8 cellular contexts compared by ENCODE assay signal in genomic region chr10:101066890-101067355, GRCh38. TPM values are rescaled to one million over a fixed set of nuclear protein-coding genes. Genes with fewer than 3 reads are reported as not detected.
DNase-seq lines count a peak whose midpoint lies in the region; ATAC-seq and TF ChIP-seq lines count a peak whose summit lies in the region.

No MANE protein-coding gene starts in this region.

- H3K36me3 ChIP-seq in Peyer's patch (no peaks in the 10 kb centered on the region), esophagus muscularis mucosa (no peaks in the 10 kb centered on the region), ovary (no peaks in the 10 kb centered on the region)

- H3K9me3 ChIP-seq in Peyer's patch (no peaks in the 10 kb centered on the region), esophagus muscularis mucosa (no peaks in the 10 kb centered on the region), ovary (no peaks in the 10 kb centered on the region)

- 1% methylated on average over 29 of the region's 31 CpGs for WGBS in esophagus muscularis mucosa
- WGBS in ovary, 3 donors: 1% methylated on average over 31 of the region's 31 CpGs

- TF ChIP-seq POLR2A in Peyer's patch (IDR thresholded peaks at IDR 0.05) (no peak), esophagus muscularis mucosa (IDR thresholded peaks at IDR 0.05; ENCODE audit: low read depth) (no peak), ovary (IDR thresholded peaks at IDR 0.05) (no peak)

- H3K27ac ChIP-seq in Peyer's patch (peak overlapping the region; percentile 32 to 95 (median 86)), esophagus muscularis mucosa (replicated peaks in 1 of 4) (peak overlapping the region; percentile 48 to 72 (median 57)), ovary (no peak overlapping the region)

- TF ChIP-seq EP300 in esophagus muscularis mucosa (IDR thresholded peaks at IDR 0.05): no peak
- TF ChIP-seq EP300 in ovary (IDR thresholded peaks at IDR 0.05): no peak

- intact Hi-C loops in esophagus muscularis mucosa (cut with DNase I) (no loop called here), ovary (cut with DNase I) (loop anchor here in 2 of 4 donors (1.0 to 5.0 kb wide), 2 partner anchors 26 to 35 kb away; partner anchors contain the start of genes PDZD7 (in 1 of the 2) and SFXN3 (in 1 of the 2)), posterior vena cava (cut with DNase I) (loop anchor here in 1 of 2 donors (1.0 kb wide), 1 partner anchor 26 kb away; no protein-coding TSS in a partner anchor)

- DNase-seq in GM12864 (ENCODE audit: low read depth) (no peak), Peyer's patch (peak in 1 of 3 donors; percentile 17), esophagus muscularis mucosa (ENCODE audit: extremely low spot score) (no peak), ovary (peak in 2 of 5 donors; percentile 13 to 31), posterior vena cava (ENCODE audit: low spot score) (no peak), GM19240 (ENCODE audit: insufficient read length, low spot score) (no peak)

- H3K4me1 ChIP-seq in Peyer's patch: peaks cover 0 to 61% (median 31%) of the 10 kb centered on the region in 4 donors
- H3K4me1 ChIP-seq in esophagus muscularis mucosa: peaks cover 36 to 56% (median 48%) of the 10 kb centered on the region in 4 donors
- H3K4me1 ChIP-seq in ovary (ENCODE audit: insufficient read depth): peaks cover 8% of the 10 kb centered on the region

- TF ChIP-seq CTCF in GM12864 (IDR thresholded peaks at IDR 0.05; ENCODE audit: low read depth, low read length, missing control alignments) (no peak), Peyer's patch (IDR thresholded peaks at IDR 0.05) (no peak), esophagus muscularis mucosa (IDR thresholded peaks at IDR 0.05) (no peak), ovary (IDR thresholded peaks at IDR 0.05) (no peak)

- ATAC-seq in HG03175 (IDR thresholded peaks at IDR 0.05; ENCODE audit: unreplicated experiment) (no peak), HG03280 (IDR thresholded peaks at IDR 0.05; ENCODE audit: unreplicated experiment) (no peak)

- H3K27me3 ChIP-seq in Peyer's patch: no peaks in the 10 kb centered on the region
- peaks cover 0 to 67% (median 37%) of the 10 kb centered on the region in 4 donors for H3K27me3 ChIP-seq in esophagus muscularis mucosa
- H3K27me3 ChIP-seq in ovary: peaks cover 3% of the 10 kb centered on the region

- H3K4me3 ChIP-seq in GM12864 (ENCODE audit: low read depth, low read length) (peak overlapping the region; percentile 69), Peyer's patch (peak overlapping the region; percentile 50 to 73 (median 59)), esophagus muscularis mucosa (peak overlapping the region; percentile 53 to 66 (median 56)), ovary (peak overlapping the region; percentile 41)

RNA-seq across cellular contexts. Expression of gene KAZALD1, which starts 5.1 kb away (rescaled TPM):
- total RNA-seq in Peyer's patch (10 to 100 TPM in 3 of 4 donors, not detected in 1; 25.9 to 41.8 (median 39.1) TPM), esophagus muscularis mucosa (1 to 10 TPM; 1.0 to 4.0 (median 2.6) TPM), ovary (1 to 10 TPM in 2 of 7 donors, under 1 TPM in 3, not detected in 2; 0.57 to 1.4 (median 0.94) TPM), posterior vena cava (1 to 10 TPM; 6.5 to 9.3 TPM)
- polyA plus RNA-seq in ovary: 1 to 10 TPM in 1 of 2 donors, under 1 TPM in 1; 0.46 to 1.9 TPM

RNA-seq across cellular contexts. Expression of gene SFXN3, which starts 35.9 kb away (rescaled TPM):
- total RNA-seq in Peyer's patch: 100 to 1,000 TPM; 165 to 772 (median 494) TPM
- total RNA-seq in esophagus muscularis mucosa: 10 to 100 TPM; 40.9 to 95.5 (median 76.1) TPM
- total RNA-seq in ovary: 10 to 100 TPM; 20.2 to 47.0 (median 28.6) TPM
- polyA plus RNA-seq in ovary: 10 to 100 TPM; 26.5 to 51.5 TPM
- 10 to 100 TPM; 72.7 to 79.5 TPM for total RNA-seq in posterior vena cava

RNA-seq across cellular contexts. Expression of gene PDZD7, which starts 36.0 kb away (rescaled TPM):
- total RNA-seq in Peyer's patch (10 to 100 TPM in 3 of 4 donors, under 1 TPM in 1; 0.83 to 58.7 (median 51.3) TPM), esophagus muscularis mucosa (under 1 TPM; under 0.01 to 0.75 (median 0.39) TPM), ovary (1 to 10 TPM in 2 of 7 donors, under 1 TPM in 5; 0.56 to 1.2 (median 0.74) TPM), posterior vena cava (under 1 TPM; 0.48 to 0.83 TPM)
- under 1 TPM; 0.07 to 0.44 TPM for polyA plus RNA-seq in ovary

Comparison
In these comparisons a context has a peak if more than half of its experiments do, and no peak if none do; other contexts are left out.
1. H3K27ac ChIP-seq: peak in Peyer's patch (4 of 4) and esophagus muscularis mucosa (4 of 4); none in ovary (0 of 2).
2. Peak in every context shown above with its lines, with median percentiles within 50 percentile points of each other: H3K4me3 ChIP-seq.